Comparison of ENCODE assay signal across 1 cellular context in the genomic region with DNA sequence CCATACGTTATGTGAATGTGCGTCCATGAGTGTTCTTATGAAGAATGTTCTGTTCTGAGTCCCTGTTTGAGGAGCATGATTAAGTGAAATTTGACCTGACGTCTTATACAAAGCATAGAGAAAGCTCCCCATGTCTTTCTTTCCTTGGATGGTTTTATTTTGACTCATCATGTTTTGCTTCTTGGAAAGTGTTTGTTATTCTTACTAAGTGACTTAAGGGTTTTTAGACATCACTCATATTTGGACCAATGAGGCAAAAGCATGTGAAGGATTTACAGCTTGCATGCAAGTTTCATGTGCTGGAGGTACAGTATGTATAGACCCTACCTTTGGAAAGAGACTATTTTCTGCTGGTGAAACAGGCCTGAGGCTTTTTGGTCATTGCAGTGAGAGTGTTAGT.
TF ChIP-seq lines count a peak whose summit lies in the region.

No MANE protein-coding gene starts in this region.

TF ChIP-seq in IMR-90, 13 proteins besides CTCF, POLR2A, EP300 and RAD21 (continued from another document):
- TF ChIP-seq CEBPB (IDR thresholded peaks at IDR 0.05; ENCODE audit: low read depth, low read length) (peak; percentile 53), FOS (IDR thresholded peaks at IDR 0.05; ENCODE audit: low read depth, low read length) (peak; percentile 69), NFE2L2 (IDR thresholded peaks at IDR 0.05; ENCODE audit: low read depth, low read length) (peak; percentile 65; the same call in 1 of the 2 replicates)
